ENCODE assay signal across 8 cellular contexts in the genomic region with DNA sequence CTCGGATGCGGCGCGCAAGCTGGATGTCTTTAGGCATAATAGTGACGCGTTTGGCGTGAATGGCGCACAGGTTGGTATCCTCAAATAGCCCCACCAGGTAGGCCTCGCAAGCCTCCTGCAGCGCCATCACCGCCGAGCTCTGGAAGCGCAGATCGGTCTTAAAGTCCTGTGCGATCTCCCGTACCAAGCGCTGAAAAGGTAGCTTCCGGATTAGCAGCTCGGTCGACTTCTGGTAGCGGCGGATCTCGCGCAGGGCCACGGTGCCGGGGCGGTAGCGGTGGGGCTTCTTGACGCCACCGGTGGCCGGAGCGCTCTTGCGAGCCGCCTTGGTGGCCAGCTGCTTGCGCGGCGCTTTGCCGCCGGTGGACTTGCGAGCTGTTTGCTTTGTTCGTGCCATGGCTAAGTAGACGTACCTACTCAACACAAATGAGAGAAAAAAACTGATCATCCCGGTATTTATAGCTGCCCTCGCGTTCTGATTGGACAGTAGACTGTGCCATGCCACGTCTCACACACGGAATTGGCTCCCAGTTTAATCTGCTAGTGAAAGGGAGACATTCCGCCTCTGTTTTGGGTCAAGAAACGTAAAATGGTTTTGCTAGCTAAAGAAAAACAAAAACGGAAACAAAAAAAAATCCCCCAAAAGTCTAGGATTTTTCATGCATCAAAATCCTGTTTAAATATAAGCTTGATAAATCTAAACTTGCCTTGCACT. TPM values are rescaled to one million over a fixed set of nuclear protein-coding genes. Genes with fewer than 3 reads are reported as not detected.
A peak's percentile ranks its signal among the peaks of the same experiment; 100 is the strongest.
DNase-seq lines count a peak whose midpoint lies in the region; ATAC-seq and TF ChIP-seq lines count a peak whose summit lies in the region.

No MANE protein-coding gene starts in this region.

- no peak for TF ChIP-seq CTCF in prostate gland (IDR thresholded peaks at IDR 0.05)

- peaks cover 3% of the 10 kb centered on the region for H3K36me3 Mint-ChIP-seq in activated naive CD8-positive, alpha-beta T cell

- H3K27ac ChIP-seq in SJSA1 (peak overlapping the region; percentile 87), prostate gland (peak overlapping the region; percentile 46 to 64)

- H3K27me3 ChIP-seq in SJSA1 (replicated peaks), result no peaks in the 10 kb centered on the region
- H3K27me3 ChIP-seq in prostate gland (replicated peaks; ENCODE audit: insufficient read depth), result peaks cover 13% of the 10 kb centered on the region
- H3K27me3 ChIP-seq in HAP-1 (ENCODE audit: low read depth), result no peaks in the 10 kb centered on the region

- peak; percentile 48 for ATAC-seq in GM21717 (IDR thresholded peaks at IDR 0.05; ENCODE audit: unreplicated experiment)
- peak; percentile 82 for ATAC-seq in Right ventricle myocardium inferior

- H3K4me3 ChIP-seq in SJSA1 (peak overlapping the region; percentile 51), prostate gland (peak overlapping the region; percentile 29 to 37), HAP-1 (no peak overlapping the region)

- peak overlapping the region; percentile 91 for H3K4me3 Mint-ChIP-seq in activated naive CD8-positive, alpha-beta T cell

- H3K27ac Mint-ChIP-seq in activated naive CD8-positive, alpha-beta T cell, result peak overlapping the region; percentile 93

- DNase-seq in EH (ENCODE audit: low read depth) (peak; percentile 97), Kasumi-1 (lab: John Stamatoyannopoulos, UW) (peak; percentile 94 to 96), SJSA1 (ENCODE audit: low read depth in 1 of 2, low spot score in 2 of 2) (peak; percentile 93), Right ventricle myocardium inferior (ENCODE audit: missing footprints) (peak; percentile 78), prostate gland (ENCODE audit: low spot score) (peak; percentile 80), HAP-1 (ENCODE audit: low spot score in 2 of 2) (no peak)

- H3K36me3 ChIP-seq in SJSA1, result no peaks in the 10 kb centered on the region
- H3K36me3 ChIP-seq in prostate gland, result no peaks in the 10 kb centered on the region
- no peaks in the 10 kb centered on the region for H3K36me3 ChIP-seq in HAP-1 (replicated peaks)

- H3K27me3 Mint-ChIP-seq in activated naive CD8-positive, alpha-beta T cell, result no peaks in the 10 kb centered on the region

- peak; percentile 90 for TF ChIP-seq POLR2A in prostate gland (IDR thresholded peaks at IDR 0.05)

- no peaks in the 10 kb centered on the region for H3K9me3 Mint-ChIP-seq in activated naive CD8-positive, alpha-beta T cell (ENCODE audit: low read depth)

- H3K9me3 ChIP-seq in SJSA1 (replicated peaks), result no peaks in the 10 kb centered on the region
- no peaks in the 10 kb centered on the region for H3K9me3 ChIP-seq in prostate gland
- no peaks in the 10 kb centered on the region for H3K9me3 ChIP-seq in HAP-1

- H3K4me1 ChIP-seq in SJSA1 (replicated peaks), result peaks cover 36% of the 10 kb centered on the region
- peaks cover 2% of the 10 kb centered on the region for H3K4me1 ChIP-seq in prostate gland (replicated peaks)
- no peaks in the 10 kb centered on the region for H3K4me1 ChIP-seq in HAP-1

- intact Hi-C loops in Right ventricle myocardium inferior (cut with DNase I), result loop anchor here (5.0 kb wide), 1 partner anchor 35 kb away; a partner anchor contains a TSS
- intact Hi-C loops in prostate gland (cut with DNase I), result loop anchor here (5.0 kb wide), 1 partner anchor 35 kb away; a partner anchor contains a TSS

- in situ Hi-C loops in HAP-1 (cut with MboI; ENCODE audit: low sequenced_read_pairs), result no loop called here

- WGBS in prostate gland, result 2% methylated on average over 42 of the region's 50 CpGs

- peaks cover 36% of the 10 kb centered on the region for H3K4me1 Mint-ChIP-seq in activated naive CD8-positive, alpha-beta T cell (ENCODE audit: low read depth)

RNA-seq across cellular contexts. Expression of a gene that starts 40.1 kb away (rescaled TPM):
- not detected in 2 replicates for total RNA-seq in SJSA1 (2014; rRNA removed; shearing (Covaris generic))
- total RNA-seq in Right ventricle myocardium inferior (not detected), prostate gland (not detected)

Comparison
In these comparisons a context has a peak if more than half of its experiments do, and no peak if none do; other contexts are left out.
1. DNase-seq: peak in EH (single experiment), Kasumi-1 (2 of 2), SJSA1 (2 of 2), Right ventricle myocardium inferior (single experiment) and prostate gland (single experiment); none in HAP-1 (0 of 2).